In the genomic region with DNA sequence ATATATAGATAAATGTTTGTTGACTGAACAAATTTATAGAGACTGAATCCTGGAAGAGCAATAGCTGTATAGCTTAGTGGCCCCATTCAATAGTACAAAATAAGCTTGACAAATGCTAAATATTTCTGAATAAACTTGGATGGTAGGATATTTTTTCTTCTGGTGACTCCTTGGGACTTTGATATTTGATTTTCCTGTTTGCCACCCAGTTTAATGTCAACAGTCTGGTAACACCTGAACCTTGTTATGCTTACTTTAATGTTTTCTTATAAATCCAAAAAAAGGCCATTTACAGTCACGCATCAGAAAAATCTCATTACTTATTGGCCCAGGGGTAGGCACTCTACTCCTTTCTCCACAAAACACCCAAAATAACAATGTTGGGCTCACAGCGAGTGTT, we compare ENCODE assay signal across 39 cellular contexts. TPM values are rescaled to one million over a fixed set of nuclear protein-coding genes. Genes with fewer than 3 reads are reported as not detected.
"Had no signal": no experiment of that assay in that cellular context is flagged by ENCODE, and none has a peak within 500 bp of the region (broad histone marks: within the 10 kb centered on the region; RNA-seq: fewer than 3 reads in every experiment).

No MANE protein-coding gene starts in this region.

- H3K4me2 ChIP-seq: KMS-11 had no signal

- H3K36me3 ChIP-seq: MG63 had no signal

- H3K27ac ChIP-seq: KMS-11 had no signal

- DNase-seq: Karpas-422, Kasumi-1, KG1, MG63, MM.1S, MV-4-11, NCI-H1048, NCI-H1092, NCI-H1092 treated with DMSO at 0.1 percent for 48 hours, NCI-H1105, NCI-H1105 treated with DMSO at 0.1 percent for 48 hours, NCI-H1417, NCI-H1417 treated with DMSO at 0.1 percent for 48 hours, NCI-H1436, NCI-H1436 treated with DMSO at 0.1 percent for 48 hours, NCI-H146, NCI-H1694, NCI-H1694 treated with DMSO at 0.1 percent for 48 hours, NCI-H187, NCI-H187 treated with DMSO at 0.1 percent for 48 hours, NCI-H1930, NCI-H2029, NCI-H2029 treated with DMSO at 0.1 percent for 48 hours, NCI-H2081, NCI-H2081 treated with DMSO at 0.1 percent for 48 hours, NCI-H2107, NCI-H2171, NCI-H2171 treated with DMSO at 0.1 percent for 48 hours, NCI-H2227 treated with DMSO at 0.1 percent for 48 hours, NCI-H226, NCI-H345, NCI-H446, NCI-H446 treated with DMSO at 0.1 percent for 48 hours, NCI-H510A had no signal

- H3K4me3 ChIP-seq: MG63 had no signal

- H3K27me3 ChIP-seq: MG63 had no signal

- H3K9me3 ChIP-seq: MG63 had no signal

- H3K9ac ChIP-seq: KMS-11 had no signal

RNA-seq across cellular contexts. Expression of a gene that starts 30.8 kb away (rescaled TPM):
- total RNA-seq: LHCN-M2, M059J, MCF 10A, NCI-H460 had no signal
